9 cellular contexts compared by ENCODE assay signal in the genomic region with DNA sequence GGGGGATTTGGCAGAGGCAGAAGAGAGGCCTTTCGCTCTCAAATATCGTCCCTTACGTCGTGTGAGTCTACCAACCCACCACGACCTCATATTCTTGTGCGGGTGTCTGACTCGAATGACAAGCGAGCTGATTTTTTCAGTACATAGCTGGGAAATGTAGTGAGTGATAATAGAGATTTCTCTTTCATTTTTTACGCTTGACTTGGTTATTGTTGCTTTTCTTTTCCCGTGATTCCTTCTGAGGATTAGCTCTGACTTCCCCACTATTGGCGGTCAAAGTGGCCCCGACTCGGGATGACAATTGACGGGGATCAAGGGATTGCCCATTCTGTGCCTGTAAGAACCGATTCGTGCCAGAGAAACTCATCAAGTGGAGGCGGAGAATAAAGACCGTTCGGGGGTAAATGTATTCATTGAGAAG. TPM values are rescaled to one million over a fixed set of nuclear protein-coding genes. Genes with fewer than 3 reads are reported as not detected.
DNase-seq lines count a peak whose midpoint lies in the region; ATAC-seq and TF ChIP-seq lines count a peak whose summit lies in the region.
"Had no signal": no experiment of that assay in that cellular context is flagged by ENCODE, and none has a peak within 500 bp of the region (broad histone marks: within the 10 kb centered on the region; RNA-seq: fewer than 3 reads in every experiment).

No MANE protein-coding gene starts in this region.

- H3K27me3 ChIP-seq in cardiac muscle cell (peaks cover 100% of the 10 kb centered on the region), right lobe of liver (peaks cover 13 to 24% of the 10 kb centered on the region in 2 donors), transverse colon (peaks cover 99% of the 10 kb centered on the region)

- peak overlapping the region; percentile 81 for H3K4me3 Mint-ChIP-seq in activated naive CD8-positive, alpha-beta T cell treated with anti-CD3 and anti-CD28 coated beads, Interleukin-2, amount 50 U/mL, for 24 hours

- intact Hi-C loops in Right ventricle myocardium superior (cut with DNase I) (loop anchor here (10.0 kb wide), 2 partner anchors 376 to 406 kb away; no protein-coding TSS in a partner anchor), right lobe of liver (cut with DNase I) (loop anchor here in 1 of 2 donors (10.0 kb wide), 1 partner anchor 386 kb away; no protein-coding TSS in a partner anchor), transverse colon (cut with DNase I; ENCODE audit: low total_unique reads) (loop anchor here (10.0 kb wide), 1 partner anchor 376 kb away; no protein-coding TSS in a partner anchor)

- no peak for ATAC-seq in Right ventricle myocardium superior (ENCODE audit: poor library complexity)
- ATAC-seq in activated naive CD8-positive, alpha-beta T cell treated with anti-CD3 and anti-CD28 coated beads, Interleukin-2, amount 50 U/mL, for 24 hours = no peak
- no peak for ATAC-seq in right lobe of liver

- no peak for TF ChIP-seq EP300 in transverse colon (IDR thresholded peaks at IDR 0.05; ENCODE audit: low read depth)

- H3K27ac Mint-ChIP-seq in activated naive CD8-positive, alpha-beta T cell treated with anti-CD3 and anti-CD28 coated beads, Interleukin-2, amount 50 U/mL, for 24 hours = peak overlapping the region; percentile 47

- peaks cover 90% of the 10 kb centered on the region for H3K27me3 Mint-ChIP-seq in activated naive CD8-positive, alpha-beta T cell treated with anti-CD3 and anti-CD28 coated beads, Interleukin-2, amount 50 U/mL, for 24 hours

- peaks cover 45% of the 10 kb centered on the region for H3K4me1 Mint-ChIP-seq in activated naive CD8-positive, alpha-beta T cell treated with anti-CD3 and anti-CD28 coated beads, Interleukin-2, amount 50 U/mL, for 24 hours

- H3K36me3 Mint-ChIP-seq in activated naive CD8-positive, alpha-beta T cell treated with anti-CD3 and anti-CD28 coated beads, Interleukin-2, amount 50 U/mL, for 24 hours (ENCODE audit: low read depth) = no peaks in the 10 kb centered on the region

- 4% methylated on average over 19 of the region's 19 CpGs for WGBS in right lobe of liver (ENCODE audit: insufficient coverage, low coverage, low lambda C conversion rate, missing lambda C conversion rate)
- 3 to 4% methylated on average over 16 to 19 of the region's 19 CpGs for WGBS in transverse colon (ENCODE audit: low coverage in 1 of 2), 2 donors

- H3K36me3 ChIP-seq in cardiac muscle cell (no peaks in the 10 kb centered on the region), right lobe of liver (no peaks in the 10 kb centered on the region), transverse colon (no peaks in the 10 kb centered on the region)

- H3K9me3 ChIP-seq in cardiac muscle cell (ENCODE audit: low read depth) (no peaks in the 10 kb centered on the region), right lobe of liver (no peaks in the 10 kb centered on the region), transverse colon (no peaks in the 10 kb centered on the region)

- H3K4me1 ChIP-seq in cardiac muscle cell (ENCODE audit: low read depth) (peaks cover 8% of the 10 kb centered on the region), right lobe of liver (peaks cover 0 to 42% (median 4%) of the 10 kb centered on the region in 4 donors), transverse colon (peaks cover 27 to 50% (median 42%) of the 10 kb centered on the region in 4 donors)

- H3K4me3 ChIP-seq in cardiac muscle cell = peak overlapping the region; percentile 13
- peak overlapping the region in 2 of 3 donors; percentile 6 to 57 for H3K4me3 ChIP-seq in right lobe of liver
- peak overlapping the region in 3 of 4 donors; percentile 2 to 71 (median 17) for H3K4me3 ChIP-seq in transverse colon

- no peak for DNase-seq in cardiac muscle cell (ENCODE audit: low read depth in 1 of 2, low spot score in 1 of 2)
- no peak for DNase-seq in Right ventricle myocardium superior
- DNase-seq in activated naive CD8-positive, alpha-beta T cell treated with anti-CD3 and anti-CD28 coated beads, Interleukin-2, amount 50 U/mL, for 24 hours = no peak
- DNase-seq in right lobe of liver = no peak
- DNase-seq in transverse colon = no peak
- DNase-seq in GDM1 (lab: John Stamatoyannopoulos, UW) = no peak
- DNase-seq in H4 (ENCODE audit: low spot score) = no peak
- DNase-seq in NCI-H146 treated with DMSO at 0.1 percent for 48 hours (lab: John Stamatoyannopoulos, UW; ENCODE audit: unreplicated experiment) = no peak

- TF ChIP-seq POLR2A in right lobe of liver (IDR thresholded peaks at IDR 0.05) (no peak), transverse colon (IDR thresholded peaks at IDR 0.05) (no peak)

- H3K27ac ChIP-seq in cardiac muscle cell (no peak overlapping the region), right lobe of liver (no peak overlapping the region), transverse colon (no peak overlapping the region)

- TF ChIP-seq CTCF in cardiac muscle cell (IDR thresholded peaks at IDR 0.05; ENCODE audit: low read depth, low read length) (no peak), right lobe of liver (IDR thresholded peaks at IDR 0.05) (no peak), transverse colon (IDR thresholded peaks at IDR 0.05) (no peak)

- no peaks in the 10 kb centered on the region for H3K9me3 Mint-ChIP-seq in activated naive CD8-positive, alpha-beta T cell treated with anti-CD3 and anti-CD28 coated beads, Interleukin-2, amount 50 U/mL, for 24 hours

- in situ Hi-C loops in transverse colon (cut with MboI; ENCODE audit: low pct_ligation_motif_present in 1 of 4, low pct_unique_long_range_greater_than_20kb in 1 of 4, low sequenced_read_pairs in 3 of 4) = loop anchor here (10.0 to 25.0 kb wide), 3 partner anchors 368 to 406 kb away; no protein-coding TSS in a partner anchor

RNA-seq across cellular contexts. Expression of a gene that starts 44.3 kb away (rescaled TPM):
- 42.8 and 61.7 TPM in 2 replicates for total RNA-seq in cardiac muscle cell
- 14.8 and 18.1 TPM in 2 replicates for polyA plus RNA-seq in cardiac muscle cell
- total RNA-seq in Right ventricle myocardium superior = 35.4 TPM
- 10 to 100 TPM; 13.1 to 31.6 (median 19.7) TPM for total RNA-seq in right lobe of liver
- 100 to 1,000 TPM in 1 of 4 donors, 10 to 100 TPM in 3; 26.3 to 327 (median 58.4) TPM for total RNA-seq in transverse colon
- total RNA-seq in H4 (2014; rRNA removed; shearing (Covaris generic)) = 19.0 and 29.8 TPM in 2 replicates

RNA-seq across cellular contexts. Expression of a gene that starts 47.0 kb away (rescaled TPM):
- total RNA-seq in cardiac muscle cell = not detected in 2 replicates
- not detected in 2 replicates for polyA plus RNA-seq in cardiac muscle cell
- not detected for total RNA-seq in Right ventricle myocardium superior
- not detected for total RNA-seq in right lobe of liver
- not detected for total RNA-seq in transverse colon
- 0.39 and 0.51 TPM in 2 replicates for total RNA-seq in H4 (2014; rRNA removed; shearing (Covaris generic))
- total RNA-seq: mucosa of gallbladder had no signal
